Comparison of ENCODE assay signal across 11 cellular contexts in genomic region chr2:212076456-212076855, GRCh38.
"Had no signal": no experiment of that assay in that cellular context is flagged by ENCODE, and none has a peak within 500 bp of the region (broad histone marks: within the 10 kb centered on the region; RNA-seq: fewer than 3 reads in every experiment).

No MANE protein-coding gene starts in this region.

- H3K27ac ChIP-seq: cardiac muscle cell, heart right ventricle had no signal

- H3K4me1 ChIP-seq: heart right ventricle had no signal

- DNase-seq: activated CD4-positive, alpha-beta T cell treated with anti-CD3 and anti-CD28 coated beads, Interleukin-2, amount 10 ng/mL, durations not matched to agents 24 days and 14 days; activated naive CD4-positive, alpha-beta T cell treated with anti-CD3 and anti-CD28 coated beads, Interleukin-2, amount 10 ng/mL, durations not matched to agents 7 days and 5 days; foreskin melanocyte; heart right ventricle; islet precursor cell; retina; stimulated activated CD4-positive, alpha-beta T cell treated with anti-CD3 and anti-CD28 coated beads, Interleukin-15, amount 100 ng/mL, for 24 hours; stimulated activated CD4-positive, alpha-beta T cell treated with anti-CD3 and anti-CD28 coated beads, Interleukin-4, amount 100 ng/mL, for 24 hours had no signal

- ATAC-seq: heart right ventricle, left lobe of liver, WTC11 had no signal

- H3K4me3 ChIP-seq: cardiac muscle cell, heart right ventricle had no signal

- H3K27me3 ChIP-seq: cardiac muscle cell, heart right ventricle had no signal

- H3K9me3 ChIP-seq: heart right ventricle had no signal

- H3K36me3 ChIP-seq: cardiac muscle cell, heart right ventricle had no signal
